Comparison of ENCODE assay signal across 8 cellular contexts in the genomic region with DNA sequence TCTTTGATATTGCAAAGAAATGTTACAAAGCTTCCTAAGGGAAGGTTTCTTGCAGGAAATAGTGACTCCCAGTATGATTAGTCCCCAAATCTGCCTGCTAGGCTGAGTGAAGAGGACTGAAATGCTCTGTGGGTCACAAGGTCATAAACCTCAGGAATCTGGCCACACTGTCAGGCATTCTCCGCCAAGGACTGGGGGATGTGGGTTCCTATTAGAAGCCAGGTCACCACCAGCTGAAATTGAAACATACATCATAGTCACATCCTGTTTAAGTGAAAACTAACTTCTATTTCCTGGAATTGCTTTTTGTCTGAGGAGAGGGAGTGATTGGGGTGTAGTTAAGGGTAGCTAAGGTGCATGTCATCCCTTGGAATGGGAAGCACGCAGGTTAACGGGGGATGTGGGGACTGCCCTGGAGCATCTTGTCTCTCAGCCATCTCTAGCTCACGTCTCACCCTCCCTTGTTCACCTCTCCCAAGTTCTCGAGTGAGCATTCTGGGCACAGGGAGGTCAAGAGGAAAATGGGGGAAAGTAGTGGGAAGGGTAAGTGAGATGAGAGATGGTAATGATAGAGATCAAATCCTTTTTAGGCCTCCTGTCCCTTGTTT. TPM values are rescaled to one million over a fixed set of nuclear protein-coding genes. Genes with fewer than 3 reads are reported as not detected.
A peak's percentile ranks its signal among the peaks of the same experiment; 100 is the strongest.
DNase-seq lines count a peak whose midpoint lies in the region; ATAC-seq and TF ChIP-seq lines count a peak whose summit lies in the region.

No MANE protein-coding gene starts in this region.

- DNase-seq in AG04450 (ENCODE audit: low read depth, low spot score) (no peak), GM23248 (peak; percentile 62), NAMALWA (ENCODE audit: low spot score) (no peak), midbrain (lab: John Stamatoyannopoulos, UW) (no peak), SIG-M5 treated with dmso at 0.1 percent for 504 hours (lab: John Stamatoyannopoulos, UW; ENCODE audit: unreplicated experiment) (no peak)
- no peak for DNase-seq in activated T-helper 1 cell treated with anti-CD3 and anti-CD28 coated beads, Interleukin-12 subunit alpha, Interleukin-12 subunit beta, Interleukin-2, Interleukin-4 antibody, amounts not matched to agents 30 ng/mL and 10 ng/mL and 1 ng/mL, durations not matched to agents 14 hours and 24 hours and 36 hours (ENCODE audit: low spot score)

- H3K9ac ChIP-seq in GM23248 = 0 out of 2 replicates have a peak overlapping the region, but pooled peaks have one; percentile 1
- H3K9ac ChIP-seq in liver (ENCODE audit: low read depth in 1 of 2, low read length in 2 of 2) = no peak overlapping the region

- H3K36me3 ChIP-seq in GM23248 (ENCODE audit: low read depth) = no peaks in the 10 kb centered on the region
- H3K36me3 ChIP-seq in liver (ENCODE audit: control insufficient read depth in 4 of 4, insufficient read depth in 3 of 4, low read depth in 1 of 4, low read length in 3 of 4) = no peaks in the 10 kb centered on the region

- H3K4me3 ChIP-seq in AG04450 (ENCODE audit: low read depth, low read length) (no peak overlapping the region), GM23248 (no peak overlapping the region), liver (ENCODE audit: low read depth in 1 of 3, low read length in 3 of 3) (no peak overlapping the region)

- H3F3A ChIP-seq in GM23248 (ENCODE audit: insufficient read depth) = peaks cover 39% of the 10 kb centered on the region

- H3K9me3 ChIP-seq in AG04450 (ENCODE audit: control insufficient read depth, insufficient read depth, low read length) (no peaks in the 10 kb centered on the region), GM23248 (ENCODE audit: low read depth) (no peaks in the 10 kb centered on the region), liver (ENCODE audit: control insufficient read depth in 4 of 4, low read length in 3 of 4) (no peaks in the 10 kb centered on the region)

- 63 to 73% methylated on average over 5 of the region's 5 CpGs for WGBS in GM23248 (ENCODE audit: low coverage in 1 of 2, low lambda C conversion rate in 2 of 2, missing lambda C conversion rate in 2 of 2), 2 experiments
- WGBS in liver = 83% methylated on average over 5 of the region's 5 CpGs

- no peak for TF ChIP-seq RAD21 in liver (IDR thresholded peaks at IDR 0.05)

- peak overlapping the region; percentile 3 for H3K27ac ChIP-seq in AG04450 (ENCODE audit: low read depth, low read length)
- H3K27ac ChIP-seq in GM23248 = peak overlapping the region; percentile 57
- H3K27ac ChIP-seq in liver (ENCODE audit: low read depth in 1 of 2, low read length in 2 of 2) = peak overlapping the region; percentile 6 to 46

- no peaks in the 10 kb centered on the region for H3K9me3 Mint-ChIP-seq in activated T-helper 1 cell treated with anti-CD3 and anti-CD28 coated beads, Interleukin-12 subunit alpha, Interleukin-12 subunit beta, Interleukin-2, Interleukin-4 antibody, amounts not matched to agents 30 ng/mL and 10 ng/mL and 1 ng/mL, durations not matched to agents 14 hours and 24 hours and 36 hours

- no peak for TF ChIP-seq CTCF in AG04450 (IDR thresholded peaks at IDR 0.05; ENCODE audit: low read depth, low read length)
- TF ChIP-seq CTCF in liver (IDR thresholded peaks at IDR 0.05; ENCODE audit: low read depth, low read length, missing input control) = no peak

- peak overlapping the region; percentile 50 for H3K4me3 Mint-ChIP-seq in activated T-helper 1 cell treated with anti-CD3 and anti-CD28 coated beads, Interleukin-12 subunit alpha, Interleukin-12 subunit beta, Interleukin-2, Interleukin-4 antibody, amounts not matched to agents 30 ng/mL and 10 ng/mL and 1 ng/mL, durations not matched to agents 14 hours and 24 hours and 36 hours

- H3K27ac Mint-ChIP-seq in activated T-helper 1 cell treated with anti-CD3 and anti-CD28 coated beads, Interleukin-12 subunit alpha, Interleukin-12 subunit beta, Interleukin-2, Interleukin-4 antibody, amounts not matched to agents 30 ng/mL and 10 ng/mL and 1 ng/mL, durations not matched to agents 14 hours and 24 hours and 36 hours = peak overlapping the region; percentile 53

- no peaks in the 10 kb centered on the region for H3K9me2 ChIP-seq in GM23248 (ENCODE audit: insufficient read depth)

- H4K20me1 ChIP-seq in GM23248 (ENCODE audit: insufficient read depth) = no peaks in the 10 kb centered on the region

- H3K4me1 ChIP-seq in GM23248 (ENCODE audit: insufficient read depth) = peaks cover 36% of the 10 kb centered on the region
- peaks cover 0 to 8% (median 3%) of the 10 kb centered on the region in 4 donors for H3K4me1 ChIP-seq in liver (ENCODE audit: control insufficient read depth in 4 of 4, insufficient read depth in 4 of 4, low read length in 3 of 4)

- intact Hi-C loops in activated T-helper 1 cell treated with anti-CD3 and anti-CD28 coated beads, Interleukin-12 subunit alpha, Interleukin-12 subunit beta, Interleukin-2, Interleukin-4 antibody, amounts not matched to agents 30 ng/mL and 10 ng/mL and 1 ng/mL, durations not matched to agents 14 hours and 24 hours and 36 hours (cut with micrococcal nuclease) = no loop called here

- no peaks in the 10 kb centered on the region for H3K79me2 ChIP-seq in GM23248 (ENCODE audit: insufficient read depth)

- H3K27me3 ChIP-seq in AG04450 (ENCODE audit: control insufficient read depth, insufficient read depth, low read length) (no peaks in the 10 kb centered on the region), GM23248 (replicated peaks; ENCODE audit: insufficient read depth) (no peaks in the 10 kb centered on the region), liver (ENCODE audit: control insufficient read depth in 4 of 4, insufficient read depth in 4 of 4, low read length in 3 of 4) (no peaks in the 10 kb centered on the region)

- in situ Hi-C loops in GM23248 (cut with MboI) = no loop called here

- peaks cover 4% of the 10 kb centered on the region for H3K27me3 Mint-ChIP-seq in activated T-helper 1 cell treated with anti-CD3 and anti-CD28 coated beads, Interleukin-12 subunit alpha, Interleukin-12 subunit beta, Interleukin-2, Interleukin-4 antibody, amounts not matched to agents 30 ng/mL and 10 ng/mL and 1 ng/mL, durations not matched to agents 14 hours and 24 hours and 36 hours (ENCODE audit: insufficient read depth)

- CTCF ChIA-PET in AG04450 (lab: Charles Lee) = interaction anchor here (0.7 kb wide), 1 partner anchor 11 kb away, joined by 3 read pairs; no protein-coding TSS in a partner anchor

- no peaks in the 10 kb centered on the region for H3K36me3 Mint-ChIP-seq in activated T-helper 1 cell treated with anti-CD3 and anti-CD28 coated beads, Interleukin-12 subunit alpha, Interleukin-12 subunit beta, Interleukin-2, Interleukin-4 antibody, amounts not matched to agents 30 ng/mL and 10 ng/mL and 1 ng/mL, durations not matched to agents 14 hours and 24 hours and 36 hours (ENCODE audit: low read depth)

- ATAC-seq in HG02970 (IDR thresholded peaks at IDR 0.05; ENCODE audit: low FRiP score, unreplicated experiment) = no peak

- H3K4me2 ChIP-seq in GM23248 (ENCODE audit: unreplicated experiment) = peak overlapping the region; percentile 38

- 0 out of 2 replicates have a peak overlapping the region, but pooled peaks have one; percentile 4 for H2AFZ ChIP-seq in GM23248

- peaks cover 46% of the 10 kb centered on the region for H3K4me1 Mint-ChIP-seq in activated T-helper 1 cell treated with anti-CD3 and anti-CD28 coated beads, Interleukin-12 subunit alpha, Interleukin-12 subunit beta, Interleukin-2, Interleukin-4 antibody, amounts not matched to agents 30 ng/mL and 10 ng/mL and 1 ng/mL, durations not matched to agents 14 hours and 24 hours and 36 hours (ENCODE audit: low read depth)

- POLR2A ChIA-PET in AG04450 (lab: Yijun Ruan, JAX) = no interaction called here

TF ChIP-seq in liver, 16 proteins besides CTCF, POLR2A, EP300 and RAD21:
- TF ChIP-seq EGR1 (IDR thresholded peaks at IDR 0.05; ENCODE audit: low read depth in 2 of 2) (no peak), GABPA (IDR thresholded peaks at IDR 0.05 in 1 of 2, conservative IDR thresholded peaks at IDR 0.05 in 1 of 2) (no peak), FOXA2 (IDR thresholded peaks at IDR 0.05) (no peak), NR2F2 (IDR thresholded peaks at IDR 0.05) (peak; percentile 78), RXRA (IDR thresholded peaks at IDR 0.05) (peak in 1 of 2 donors; percentile 39), JUND (IDR thresholded peaks at IDR 0.05) (no peak), YY1 (IDR thresholded peaks at IDR 0.05) (no peak), TAF1 (conservative IDR thresholded peaks at IDR 0.05) (no peak)
- TF ChIP-seq, protein P1, sequence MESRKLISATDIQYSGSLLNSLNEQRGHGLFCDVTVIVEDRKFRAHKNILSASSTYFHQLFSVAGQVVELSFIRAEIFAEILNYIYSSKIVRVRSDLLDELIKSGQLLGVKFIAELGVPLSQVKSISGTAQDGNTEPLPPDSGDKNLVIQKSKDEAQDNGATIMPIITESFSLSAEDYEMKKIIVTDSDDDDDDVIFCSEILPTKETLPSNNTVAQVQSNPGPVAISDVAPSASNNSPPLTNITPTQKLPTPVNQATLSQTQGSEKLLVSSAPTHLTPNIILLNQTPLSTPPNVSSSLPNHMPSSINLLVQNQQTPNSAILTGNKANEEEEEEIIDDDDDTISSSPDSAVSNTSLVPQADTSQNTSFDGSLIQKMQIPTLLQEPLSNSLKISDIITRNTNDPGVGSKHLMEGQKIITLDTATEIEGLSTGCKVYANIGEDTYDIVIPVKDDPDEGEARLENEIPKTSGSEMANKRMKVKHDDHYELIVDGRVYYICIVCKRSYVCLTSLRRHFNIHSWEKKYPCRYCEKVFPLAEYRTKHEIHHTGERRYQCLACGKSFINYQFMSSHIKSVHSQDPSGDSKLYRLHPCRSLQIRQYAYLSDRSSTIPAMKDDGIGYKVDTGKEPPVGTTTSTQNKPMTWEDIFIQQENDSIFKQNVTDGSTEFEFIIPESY (IDR thresholded peaks at IDR 0.05) = no peak

RNA-seq across cellular contexts. Expression of a gene that starts 12.0 kb away (rescaled TPM):
- polyA plus RNA-seq in AG04450 (2011; rRNA removed) (7.5 and 8.9 TPM in 2 replicates), GM23248 (2016; fragmentation: Nextera tagmentation; extraction: Ambion mirVana) (4.1 and 4.2 TPM in 2 replicates), liver (10 to 100 TPM in 1 of 2 donors, 1 to 10 TPM in 1; 4.1 to 30.9 TPM)
- 5.6 and 6.9 TPM in 2 replicates for polyA minus RNA-seq in AG04450 (2011; rRNA and poly(A)+ RNA removed)
- total RNA-seq in GM23248 (2014; rRNA removed; shearing (Covaris generic)) = 4.3 and 5.2 TPM in 2 replicates
- 1.3 and 1.6 TPM in 2 replicates for total RNA-seq in activated T-helper 1 cell treated with anti-CD3 and anti-CD28 coated beads, Interleukin-12 subunit alpha, Interleukin-12 subunit beta, Interleukin-2, Interleukin-4 antibody, amounts not matched to agents 30 ng/mL and 10 ng/mL and 1 ng/mL, durations not matched to agents 14 hours and 24 hours and 36 hours
- 10 to 100 TPM; 11.2 to 24.2 TPM for total RNA-seq in liver

Comparison
In these comparisons a context has a peak if more than half of its experiments do, and no peak if none do; other contexts are left out.
1. H3K27ac ChIP-seq: peak in every context shown above with its lines; median percentile 57 in GM23248; 26 in liver; 3 in AG04450.